Comparison of ENCODE assay signal across 8 cellular contexts in genomic region chr18:74806700-74807416, GRCh38.
DNase-seq lines count a peak whose midpoint lies in the region; ATAC-seq and TF ChIP-seq lines count a peak whose summit lies in the region.

No MANE protein-coding gene starts in this region.

- peak overlapping the region in 1 of 2 donors; percentile 10 for H3K4me3 Mint-ChIP-seq in activated T-cell treated with anti-CD3 and anti-CD28 coated beads, Interleukin-2, amount 50 U/mL, for 72 hours
- no peak overlapping the region for H3K4me3 Mint-ChIP-seq in activated CD4-positive, alpha-beta T cell treated with anti-CD3 and anti-CD28 coated beads, Interleukin-2, amount 10 ng/mL, durations not matched to agents 24 days and 14 days

- H3K4me1 ChIP-seq in upper lobe of left lung: peaks cover 0 to 9% (median 3%) of the 10 kb centered on the region in 4 donors

- H3K4me1 Mint-ChIP-seq in activated T-cell treated with anti-CD3 and anti-CD28 coated beads, Interleukin-2, amount 50 U/mL, for 72 hours (ENCODE audit: low read depth): peaks cover 14% of the 10 kb centered on the region
- H3K4me1 Mint-ChIP-seq in activated CD4-positive, alpha-beta T cell treated with anti-CD3 and anti-CD28 coated beads, Interleukin-2, amount 10 ng/mL, durations not matched to agents 24 days and 14 days: peaks cover 9% of the 10 kb centered on the region

- peaks cover 0 to 3% of the 10 kb centered on the region in 2 donors for H3K36me3 Mint-ChIP-seq in activated T-cell treated with anti-CD3 and anti-CD28 coated beads, Interleukin-2, amount 50 U/mL, for 72 hours (ENCODE audit: insufficient read depth in 2 of 2)
- H3K36me3 Mint-ChIP-seq in activated CD4-positive, alpha-beta T cell treated with anti-CD3 and anti-CD28 coated beads, Interleukin-2, amount 10 ng/mL, durations not matched to agents 24 days and 14 days (ENCODE audit: low read depth): no peaks in the 10 kb centered on the region

- no peaks in the 10 kb centered on the region for H3K36me3 ChIP-seq in upper lobe of left lung

- H3K27ac Mint-ChIP-seq in activated T-cell treated with anti-CD3 and anti-CD28 coated beads, Interleukin-2, amount 50 U/mL, for 72 hours: peak overlapping the region; percentile 67
- no peak overlapping the region for H3K27ac Mint-ChIP-seq in activated CD4-positive, alpha-beta T cell treated with anti-CD3 and anti-CD28 coated beads, Interleukin-2, amount 10 ng/mL, durations not matched to agents 24 days and 14 days

- no peaks in the 10 kb centered on the region for H3K9me3 Mint-ChIP-seq in activated T-cell treated with anti-CD3 and anti-CD28 coated beads, Interleukin-2, amount 50 U/mL, for 72 hours
- no peaks in the 10 kb centered on the region for H3K9me3 Mint-ChIP-seq in activated CD4-positive, alpha-beta T cell treated with anti-CD3 and anti-CD28 coated beads, Interleukin-2, amount 10 ng/mL, durations not matched to agents 24 days and 14 days

- peak overlapping the region; percentile 36 to 47 (median 44) for H3K27ac ChIP-seq in upper lobe of left lung

- H3K27me3 Mint-ChIP-seq in activated T-cell treated with anti-CD3 and anti-CD28 coated beads, Interleukin-2, amount 50 U/mL, for 72 hours (ENCODE audit: low read depth): no peaks in the 10 kb centered on the region
- no peaks in the 10 kb centered on the region for H3K27me3 Mint-ChIP-seq in activated CD4-positive, alpha-beta T cell treated with anti-CD3 and anti-CD28 coated beads, Interleukin-2, amount 10 ng/mL, durations not matched to agents 24 days and 14 days

- no peaks in the 10 kb centered on the region for H3K9me3 ChIP-seq in upper lobe of left lung

- TF ChIP-seq CTCF in epithelial cell of proximal tubule (conservative IDR thresholded peaks at IDR 0.05; ENCODE audit: low read depth, low read length) (no peak), upper lobe of left lung (IDR thresholded peaks at IDR 0.05) (no peak), omental fat pad (IDR thresholded peaks at IDR 0.05) (no peak)

- no peak for DNase-seq in activated T-cell treated with anti-CD3 and anti-CD28 coated beads, Interleukin-2, amount 50 U/mL, for 72 hours
- DNase-seq in activated T-cell treated with anti-CD3 and anti-CD28 coated beads, Interleukin-2, amount 50 U/mL, for 48 hours: no peak
- DNase-seq in NCI-H187 (lab: John Stamatoyannopoulos, UW) (peak; percentile 4 to 13), epithelial cell of proximal tubule (ENCODE audit: low read depth) (peak; percentile 94), upper lobe of left lung (no peak), omental fat pad (ENCODE audit: low spot score) (no peak)
- DNase-seq in activated CD4-positive, alpha-beta T cell treated with anti-CD3 and anti-CD28 coated beads, Interleukin-2, amount 10 ng/mL, durations not matched to agents 24 days and 14 days: no peak

- TF ChIP-seq POLR2A in upper lobe of left lung (IDR thresholded peaks at IDR 0.05): no peak

- intact Hi-C loops in activated CD4-positive, alpha-beta T cell treated with anti-CD3 and anti-CD28 coated beads, Interleukin-2, amount 10 ng/mL, durations not matched to agents 24 days and 14 days (cut with micrococcal nuclease): loop anchor here (10.0 kb wide), 1 partner anchor 152 kb away; no protein-coding TSS in a partner anchor

- no peaks in the 10 kb centered on the region for H3K27me3 ChIP-seq in upper lobe of left lung

- H3K4me3 ChIP-seq in epithelial cell of proximal tubule (ENCODE audit: low read depth, low read length) (no peak overlapping the region), upper lobe of left lung (no peak overlapping the region)

- peak in 1 of 4 donors; percentile 50 for TF ChIP-seq EP300 in upper lobe of left lung (IDR thresholded peaks at IDR 0.05)

- 77 to 79% methylated on average over 7 of the region's 7 CpGs for WGBS in upper lobe of left lung, 2 donors

- peak; percentile 93 to 98 for ATAC-seq in activated T-cell treated with anti-CD3 and anti-CD28 coated beads, Interleukin-2, amount 50 U/mL, for 72 hours (replicated peaks in 1 of 2)
- ATAC-seq in HG02623 (IDR thresholded peaks at IDR 0.05; ENCODE audit: unreplicated experiment): peak; percentile 98
- peak; percentile 48 to 89 for ATAC-seq in upper lobe of left lung (ENCODE audit: low FRiP score in 2 of 2)
- no peak for ATAC-seq in omental fat pad (ENCODE audit: low FRiP score)

Comparison
In these comparisons a context has a peak if more than half of its experiments do, and no peak if none do; other contexts are left out.
1. DNase-seq: peak in NCI-H187 (2 of 2) and epithelial cell of proximal tubule (single experiment); none in activated T-cell treated with anti-CD3 and anti-CD28 coated beads, Interleukin-2, amount 50 U/mL, for 72 hours (0 of 2), activated T-cell treated with anti-CD3 and anti-CD28 coated beads, Interleukin-2, amount 50 U/mL, for 48 hours (0 of 2), upper lobe of left lung (0 of 2), activated CD4-positive, alpha-beta T cell treated with anti-CD3 and anti-CD28 coated beads, Interleukin-2, amount 10 ng/mL, durations not matched to agents 24 days and 14 days (single experiment) and omental fat pad (single experiment).